Comparison of ENCODE assay signal across 1 cellular context in the genomic region with DNA sequence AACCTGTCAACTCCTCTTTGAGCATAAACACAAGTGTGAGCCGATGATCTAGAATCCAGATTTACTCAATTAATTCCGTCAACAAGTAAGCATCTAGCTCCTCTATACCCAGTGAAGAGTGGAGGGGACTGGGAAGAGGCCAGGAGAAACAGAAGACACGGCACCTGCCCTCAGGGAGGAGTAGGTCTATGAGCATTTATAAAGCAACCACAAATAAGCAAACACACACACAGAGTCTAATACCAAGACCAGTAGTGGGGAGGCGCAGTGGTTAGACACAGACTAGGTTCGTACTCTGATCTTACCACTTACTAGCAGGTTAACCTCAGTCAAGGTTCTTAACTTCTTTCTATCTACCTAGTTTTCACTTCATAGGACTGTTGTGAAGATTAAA.
TF ChIP-seq lines count a peak whose summit lies in the region.

No MANE protein-coding gene starts in this region.

TF ChIP-seq in SK-N-SH, 30 proteins besides CTCF, POLR2A, EP300 and RAD21 (continued from another document):
- TF ChIP-seq CHD2 (IDR thresholded peaks at IDR 0.05; ENCODE audit: low read length, partially characterized antibody) (no peak), POLR2AphosphoS5 (IDR thresholded peaks at IDR 0.05; ENCODE audit: low read depth, low read length) (no peak), FOXM1 (IDR thresholded peaks at IDR 0.05; ENCODE audit: low read depth) (no peak)
TF ChIP-seq in SK-N-SH: peak in this region for 0.
